22 cellular contexts compared by ENCODE assay signal in genomic region chr12:131975228-131975627, GRCh38. TPM values are rescaled to one million over a fixed set of nuclear protein-coding genes. Genes with fewer than 3 reads are reported as not detected.
A peak's percentile ranks its signal among the peaks of the same experiment; 100 is the strongest.
DNase-seq lines count a peak whose midpoint lies in the region; ATAC-seq, FAIRE-seq and TF ChIP-seq lines count a peak whose summit lies in the region.
"Had no signal": no experiment of that assay in that cellular context is flagged by ENCODE, and none has a peak within 500 bp of the region (broad histone marks: within the 10 kb centered on the region; RNA-seq: fewer than 3 reads in every experiment).

No MANE protein-coding gene starts in this region.

- BruUV-seq in K562 (replicated peaks; lab: Mats Ljungman, UMichigan), result no TSS peak

- in situ Hi-C loops in K562 (cut with MboI), result no loop called here

- H3K9me3 ChIP-seq in right atrium auricular region, result no peaks in the 10 kb centered on the region
- no peaks in the 10 kb centered on the region for H3K9me3 ChIP-seq in K562 (replicated peaks; ENCODE audit: control insufficient read depth, insufficient read depth, low read depth, low read length)
- no peaks in the 10 kb centered on the region for H3K9me3 ChIP-seq in neural progenitor cell (ENCODE audit: low read depth)
- H3K9me3 ChIP-seq: BE2C had no signal

- POLR2A ChIA-PET in K562 (lab: Yijun Ruan, JAX), result interaction anchor here (0.6 to 3.0 kb wide), 2 partner anchors 12 to 24 kb away, joined by 3 to 9 read pairs; no protein-coding TSS in a partner anchor

- no peak for TF ChIP-seq RAD21 in K562 (CRISPR knock-in tag; conservative IDR thresholded peaks at IDR 0.05 in 1 of 2, IDR thresholded peaks at IDR 0.05 in 1 of 2)

- H3K4me3 Mint-ChIP-seq in neural progenitor cell, result no peak overlapping the region
- H3K4me3 Mint-ChIP-seq in activated T-helper 1 cell treated with anti-CD3 and anti-CD28 coated beads, Interleukin-12 subunit alpha, Interleukin-12 subunit beta, Interleukin-2, Interleukin-4 antibody, amounts not matched to agents 30 ng/mL and 10 ng/mL and 1 ng/mL, durations not matched to agents 14 hours and 24 hours and 36 hours, result no peak overlapping the region
- no peak overlapping the region for H3K4me3 Mint-ChIP-seq in activated naive CD8-positive, alpha-beta T cell treated with anti-CD3 and anti-CD28 coated beads, Interleukin-2, amount 50 U/mL, for 24 hours
- H3K4me3 Mint-ChIP-seq: CD4-positive, CD25-positive, alpha-beta regulatory T cell; CD8-positive, alpha-beta memory T cell had no signal

- no peak for TF ChIP-seq EP300 in K562 (IDR thresholded peaks at IDR 0.05; ENCODE audit: low read length)

- H3K4me1 ChIP-seq in right atrium auricular region, result peaks cover 0 to 6% of the 10 kb centered on the region in 2 donors
- H3K4me1 ChIP-seq in K562 (replicated peaks in 1 of 2; ENCODE audit: control insufficient read depth in 2 of 2, insufficient read depth in 2 of 2, low read length in 2 of 2), result peaks cover 0 to 11% of the 10 kb centered on the region in 2 experiments; a peak in 3 of 5 replicates
- no peaks in the 10 kb centered on the region for H3K4me1 ChIP-seq in neural progenitor cell

- H3K27me3 ChIP-seq in right atrium auricular region (no peaks in the 10 kb centered on the region), K562 (ENCODE audit: control insufficient read depth in 2 of 2, insufficient read depth in 2 of 2, low read length in 2 of 2) (no peaks in the 10 kb centered on the region), neural progenitor cell (no peaks in the 10 kb centered on the region)
- H3K27me3 ChIP-seq: BE2C had no signal

- peaks cover 4% of the 10 kb centered on the region; the same call in 1 of the 2 replicates for H4K20me1 ChIP-seq in K562 (replicated peaks; ENCODE audit: control insufficient read depth, insufficient read depth, low read length)
- H4K20me1 ChIP-seq in neural progenitor cell (ENCODE audit: low read depth), result no peaks in the 10 kb centered on the region

- 40% methylated on average over 8 of the region's 8 CpGs for WGBS in K562 (ENCODE audit: insufficient coverage, low coverage, missing lambda C conversion rate)

- TF ChIP-seq POLR2A in K562 (conservative IDR thresholded peaks at IDR 0.05), result no peak

- H3K4me1 Mint-ChIP-seq in neural progenitor cell, result no peaks in the 10 kb centered on the region
- H3K4me1 Mint-ChIP-seq in activated T-helper 1 cell treated with anti-CD3 and anti-CD28 coated beads, Interleukin-12 subunit alpha, Interleukin-12 subunit beta, Interleukin-2, Interleukin-4 antibody, amounts not matched to agents 30 ng/mL and 10 ng/mL and 1 ng/mL, durations not matched to agents 14 hours and 24 hours and 36 hours (ENCODE audit: low read depth), result peaks cover 20% of the 10 kb centered on the region
- H3K4me1 Mint-ChIP-seq in activated naive CD8-positive, alpha-beta T cell treated with anti-CD3 and anti-CD28 coated beads, Interleukin-2, amount 50 U/mL, for 24 hours, result peaks cover 6% of the 10 kb centered on the region

- no peaks in the 10 kb centered on the region for H3K9me3 Mint-ChIP-seq in neural progenitor cell
- no peaks in the 10 kb centered on the region for H3K9me3 Mint-ChIP-seq in activated T-helper 1 cell treated with anti-CD3 and anti-CD28 coated beads, Interleukin-12 subunit alpha, Interleukin-12 subunit beta, Interleukin-2, Interleukin-4 antibody, amounts not matched to agents 30 ng/mL and 10 ng/mL and 1 ng/mL, durations not matched to agents 14 hours and 24 hours and 36 hours
- no peaks in the 10 kb centered on the region for H3K9me3 Mint-ChIP-seq in activated naive CD8-positive, alpha-beta T cell treated with anti-CD3 and anti-CD28 coated beads, Interleukin-2, amount 50 U/mL, for 24 hours
- H3K9me3 Mint-ChIP-seq: CD4-positive, CD25-positive, alpha-beta regulatory T cell; CD8-positive, alpha-beta memory T cell had no signal

- peaks cover 4% of the 10 kb centered on the region for H3K36me3 ChIP-seq in right atrium auricular region
- peaks cover 29% of the 10 kb centered on the region; the same call in 2 of the 3 replicates for H3K36me3 ChIP-seq in K562 (ENCODE audit: control insufficient read depth, insufficient read depth, low read length)
- H3K36me3 ChIP-seq in neural progenitor cell, result no peaks in the 10 kb centered on the region

- no peaks in the 10 kb centered on the region for H3F3A ChIP-seq in neural progenitor cell (ENCODE audit: low read depth)

- peaks cover 4% of the 10 kb centered on the region for H3K27me3 Mint-ChIP-seq in neural progenitor cell (ENCODE audit: insufficient read depth, low read depth)
- no peaks in the 10 kb centered on the region for H3K27me3 Mint-ChIP-seq in activated T-helper 1 cell treated with anti-CD3 and anti-CD28 coated beads, Interleukin-12 subunit alpha, Interleukin-12 subunit beta, Interleukin-2, Interleukin-4 antibody, amounts not matched to agents 30 ng/mL and 10 ng/mL and 1 ng/mL, durations not matched to agents 14 hours and 24 hours and 36 hours (ENCODE audit: insufficient read depth)
- no peaks in the 10 kb centered on the region for H3K27me3 Mint-ChIP-seq in activated naive CD8-positive, alpha-beta T cell treated with anti-CD3 and anti-CD28 coated beads, Interleukin-2, amount 50 U/mL, for 24 hours
- H3K27me3 Mint-ChIP-seq: CD4-positive, CD25-positive, alpha-beta regulatory T cell; CD8-positive, alpha-beta memory T cell had no signal

- H2AFZ ChIP-seq in K562 (ENCODE audit: low read depth, low read length), result no peak overlapping the region
- H2AFZ ChIP-seq in neural progenitor cell (replicated peaks), result no peak overlapping the region

- H3K4me2 ChIP-seq in K562 (ENCODE audit: insufficient read depth, low read length), result no peak overlapping the region
- H3K4me2 ChIP-seq in neural progenitor cell, result no peak overlapping the region

- H3K79me2 ChIP-seq in K562 (ENCODE audit: control insufficient read depth, insufficient read depth, low read length) (peaks cover 92% of the 10 kb centered on the region), neural progenitor cell (ENCODE audit: low read depth) (peaks cover 91% of the 10 kb centered on the region)

- H3K4me3 ChIP-seq in right atrium auricular region (no peak overlapping the region), K562 (no peak overlapping the region), neural progenitor cell (no peak overlapping the region)
- H3K4me3 ChIP-seq: GM12878 had no signal

- no peaks in the 10 kb centered on the region for H3K9me1 ChIP-seq in K562 (ENCODE audit: control insufficient read depth, insufficient read depth, low read length)

- TF ChIP-seq CTCF in right atrium auricular region (IDR thresholded peaks at IDR 0.05) (no peak), K562 (IDR thresholded peaks at IDR 0.05 in 2 of 3, conservative IDR thresholded peaks at IDR 0.05 in 1 of 3; ENCODE audit: insufficient read depth in 2 of 3, low read depth in 1 of 3, low read length in 3 of 3) (no peak), neural progenitor cell (IDR thresholded peaks at IDR 0.05) (no peak)

- FAIRE-seq in K562 (lab: Jason Lieb, UNC), result peak; percentile 37
- FAIRE-seq: A204.1, GM12878 had no signal

- peaks cover 18% of the 10 kb centered on the region for H3K36me3 Mint-ChIP-seq in neural progenitor cell
- H3K36me3 Mint-ChIP-seq in activated T-helper 1 cell treated with anti-CD3 and anti-CD28 coated beads, Interleukin-12 subunit alpha, Interleukin-12 subunit beta, Interleukin-2, Interleukin-4 antibody, amounts not matched to agents 30 ng/mL and 10 ng/mL and 1 ng/mL, durations not matched to agents 14 hours and 24 hours and 36 hours (ENCODE audit: low read depth), result peaks cover 11% of the 10 kb centered on the region
- H3K36me3 Mint-ChIP-seq in activated naive CD8-positive, alpha-beta T cell treated with anti-CD3 and anti-CD28 coated beads, Interleukin-2, amount 50 U/mL, for 24 hours (ENCODE audit: low read depth), result peaks cover 13% of the 10 kb centered on the region

- peak overlapping the region; percentile 32 for H3K27ac Mint-ChIP-seq in neural progenitor cell
- H3K27ac Mint-ChIP-seq in activated T-helper 1 cell treated with anti-CD3 and anti-CD28 coated beads, Interleukin-12 subunit alpha, Interleukin-12 subunit beta, Interleukin-2, Interleukin-4 antibody, amounts not matched to agents 30 ng/mL and 10 ng/mL and 1 ng/mL, durations not matched to agents 14 hours and 24 hours and 36 hours, result no peak overlapping the region
- H3K27ac Mint-ChIP-seq in activated naive CD8-positive, alpha-beta T cell treated with anti-CD3 and anti-CD28 coated beads, Interleukin-2, amount 50 U/mL, for 24 hours, result no peak overlapping the region

- intact Hi-C loops in cardiac septum (cut with DNase I), result no loop called here
- intact Hi-C loops in K562 (cut with micrococcal nuclease), result no loop called here
- intact Hi-C loops in activated T-helper 1 cell treated with anti-CD3 and anti-CD28 coated beads, Interleukin-12 subunit alpha, Interleukin-12 subunit beta, Interleukin-2, Interleukin-4 antibody, amounts not matched to agents 30 ng/mL and 10 ng/mL and 1 ng/mL, durations not matched to agents 14 hours and 24 hours and 36 hours (cut with micrococcal nuclease), result no loop called here

- H3K27ac ChIP-seq in right atrium auricular region (no peak overlapping the region), K562 (ENCODE audit: extremely low read depth, low read depth, low read length) (no peak overlapping the region), neural progenitor cell (no peak overlapping the region)
- H3K27ac ChIP-seq: HL-60 had no signal

- peak; percentile 88 for ATAC-seq in K562
- no peak for ATAC-seq in activated naive CD8-positive, alpha-beta T cell treated with anti-CD3 and anti-CD28 coated beads, Interleukin-2, amount 50 U/mL, for 24 hours
- ATAC-seq: GM12878 had no signal

- peak overlapping the region in 1 of 2 experiments; percentile 77; a peak in 2 of 4 replicates for H3K9ac ChIP-seq in K562 (ENCODE audit: insufficient read depth in 1 of 2, low read depth in 2 of 2, low read length in 2 of 2)
- H3K9ac ChIP-seq in neural progenitor cell, result no peak overlapping the region

- DNase-seq in right atrium auricular region (ENCODE audit: low spot score) (peak; percentile 49), cardiac septum (ENCODE audit: low spot score) (no peak), K562 (ENCODE audit: extremely low read depth in 1 of 4, low spot score in 3 of 4) (peak in 1 of 4 experiments; percentile 46), neural progenitor cell (ENCODE audit: low spot score) (no peak), ureter (ENCODE audit: low spot score) (peak; percentile 23), NCI-H2029 treated with DMSO at 0.1 percent for 48 hours (lab: John Stamatoyannopoulos, UW) (no peak)
- DNase-seq in activated T-helper 1 cell treated with anti-CD3 and anti-CD28 coated beads, Interleukin-12 subunit alpha, Interleukin-12 subunit beta, Interleukin-2, Interleukin-4 antibody, amounts not matched to agents 30 ng/mL and 10 ng/mL and 1 ng/mL, durations not matched to agents 14 hours and 24 hours and 36 hours (ENCODE audit: low spot score), result no peak
- no peak for DNase-seq in activated naive CD8-positive, alpha-beta T cell treated with anti-CD3 and anti-CD28 coated beads, Interleukin-2, amount 50 U/mL, for 24 hours
- DNase-seq: ACHN; BE2C; C1 segment of cervical spinal cord; CD4-positive, CD25-positive, alpha-beta regulatory T cell; CD8-positive, alpha-beta memory T cell; COR-L47; DMS 273 treated with DMSO at 0.1 percent for 48 hours; DMS53; DND-41; EL; HCEC 1CT had no signal

- CTCF ChIA-PET in K562 (lab: Yijun Ruan, JAX; ENCODE audit: low intra/inter-chr PET ratio), result no interaction called here

RNA-seq across cellular contexts. Expression of gene EP400, which starts 25.5 kb away (rescaled TPM):
- total RNA-seq in right atrium auricular region (10 to 100 TPM; 10.5 to 15.5 TPM), cardiac septum (23.1 TPM), K562 (2014; rRNA removed) (7.7 and 12.2 TPM in 2 replicates), K562 (2014; rRNA removed; fragmentation: Illumina TruSeq; extraction: Trizol) (7.0 TPM in 2 replicates), K562 (2015; rRNA removed; fragmentation: Illumina TruSeq; extraction: Trizol) (6.9 and 8.1 TPM in 2 replicates), K562 (2021) (49.2 and 58.0 TPM in 2 replicates), neural progenitor cell (ENCODE audit: low replicate concordance) (16.3 and 21.2 TPM in 2 replicates), ureter (71.8 TPM)
- total RNA-seq in K562 (2011; cell fraction: chromatin; rRNA removed; ENCODE audit: low replicate concordance), result 149 and 175 TPM in 2 replicates
- 61.2 and 71.2 TPM in 2 replicates for total RNA-seq in K562 (2011; cell fraction: nucleolus; rRNA removed)
- total RNA-seq in K562 (2011; cell fraction: nucleoplasm; rRNA removed), result 111 and 165 TPM in 2 replicates
- polyA plus RNA-seq in K562 (2011; rRNA removed) (6.5 and 8.3 TPM in 2 replicates), K562 (2014; fragmentation: Illumina TruSeq; extraction: Trizol) (29.8 and 32.3 TPM in 2 replicates), K562 (2014; fragmentation: Nextera tagmentation; extraction: Ambion mirVana) (1 to 10 TPM; 4.5 to 6.7 TPM), K562 (2014; rRNA removed) (22.2 and 23.5 TPM in 2 replicates)
- polyA plus RNA-seq in K562 (2011; cell fraction: cytosol; rRNA removed), result 5.4 and 6.5 TPM in 2 replicates
- polyA plus RNA-seq in K562 (2011; cell fraction: nucleus; rRNA removed), result 38.0 and 44.2 TPM in 2 replicates
- polyA plus RNA-seq in K562 (2012), result 27.7 and 40.7 TPM in 2 replicates
- polyA minus RNA-seq in K562 (2011; rRNA and poly(A)+ RNA removed), result 13.1 and 16.0 TPM in 2 replicates
- polyA minus RNA-seq in K562 (2011; cell fraction: cytosol; rRNA and poly(A)+ RNA removed), result 17.0 and 23.8 TPM in 2 replicates
- polyA minus RNA-seq in K562 (2011; cell fraction: nucleus; rRNA and poly(A)+ RNA removed), result 18.7 and 27.0 TPM in 2 replicates
- total RNA-seq in activated T-helper 1 cell treated with anti-CD3 and anti-CD28 coated beads, Interleukin-12 subunit alpha, Interleukin-12 subunit beta, Interleukin-2, Interleukin-4 antibody, amounts not matched to agents 30 ng/mL and 10 ng/mL and 1 ng/mL, durations not matched to agents 14 hours and 24 hours and 36 hours, result 66.6 TPM in 2 replicates

RNA-seq across cellular contexts. Expression of gene PUS1, which starts 46.2 kb away (rescaled TPM):
- total RNA-seq in right atrium auricular region (10 to 100 TPM in 1 of 2 donors, 1 to 10 TPM in 1; 5.0 to 10.3 TPM), cardiac septum (9.9 TPM), K562 (2014; rRNA removed) (35.6 and 53.2 TPM in 2 replicates), K562 (2014; rRNA removed; fragmentation: Illumina TruSeq; extraction: Trizol) (13.6 and 16.4 TPM in 2 replicates), K562 (2015; rRNA removed; fragmentation: Illumina TruSeq; extraction: Trizol) (29.7 and 30.0 TPM in 2 replicates), K562 (2021) (79.3 and 90.8 TPM in 2 replicates), neural progenitor cell (ENCODE audit: low replicate concordance) (15.9 and 17.8 TPM in 2 replicates), ureter (46.9 TPM)
- total RNA-seq in K562 (2011; cell fraction: chromatin; rRNA removed; ENCODE audit: low replicate concordance), result 97.0 and 232 TPM in 2 replicates
- total RNA-seq in K562 (2011; cell fraction: nucleolus; rRNA removed), result 140 and 151 TPM in 2 replicates
- total RNA-seq in K562 (2011; cell fraction: nucleoplasm; rRNA removed), result 123 and 134 TPM in 2 replicates
- polyA plus RNA-seq in K562 (2011; rRNA removed) (27.9 and 36.5 TPM in 2 replicates), K562 (2014; fragmentation: Illumina TruSeq; extraction: Trizol) (30.3 and 39.8 TPM in 2 replicates), K562 (2014; fragmentation: Nextera tagmentation; extraction: Ambion mirVana) (1 to 10 TPM; 1.9 to 3.8 TPM), K562 (2014; rRNA removed) (71.4 and 73.4 TPM in 2 replicates)
- polyA plus RNA-seq in K562 (2011; cell fraction: cytosol; rRNA removed), result 28.1 and 41.6 TPM in 2 replicates
- polyA plus RNA-seq in K562 (2011; cell fraction: nucleus; rRNA removed), result 56.2 and 84.8 TPM in 2 replicates
- 37.5 and 51.4 TPM in 2 replicates for polyA plus RNA-seq in K562 (2012)
- polyA minus RNA-seq in K562 (2011; rRNA and poly(A)+ RNA removed), result 16.8 and 21.8 TPM in 2 replicates
- polyA minus RNA-seq in K562 (2011; cell fraction: cytosol; rRNA and poly(A)+ RNA removed), result 30.8 and 32.0 TPM in 2 replicates
- polyA minus RNA-seq in K562 (2011; cell fraction: nucleus; rRNA and poly(A)+ RNA removed), result 27.3 and 32.4 TPM in 2 replicates
- total RNA-seq in activated T-helper 1 cell treated with anti-CD3 and anti-CD28 coated beads, Interleukin-12 subunit alpha, Interleukin-12 subunit beta, Interleukin-2, Interleukin-4 antibody, amounts not matched to agents 30 ng/mL and 10 ng/mL and 1 ng/mL, durations not matched to agents 14 hours and 24 hours and 36 hours, result 92.1 and 100.0 TPM in 2 replicates

Comparison
In these comparisons a context has a peak if more than half of its experiments do, and no peak if none do; other contexts are left out.
1. DNase-seq: peak in right atrium auricular region (single experiment) and ureter (single experiment); none in cardiac septum (single experiment), neural progenitor cell (single experiment), activated T-helper 1 cell treated with anti-CD3 and anti-CD28 coated beads, Interleukin-12 subunit alpha, Interleukin-12 subunit beta, Interleukin-2, Interleukin-4 antibody, amounts not matched to agents 30 ng/mL and 10 ng/mL and 1 ng/mL, durations not matched to agents 14 hours and 24 hours and 36 hours (single experiment), activated naive CD8-positive, alpha-beta T cell treated with anti-CD3 and anti-CD28 coated beads, Interleukin-2, amount 50 U/mL, for 24 hours (single experiment) and NCI-H2029 treated with DMSO at 0.1 percent for 48 hours (single experiment).